ENCODE assay signal across 32 cellular contexts in the genomic region with DNA sequence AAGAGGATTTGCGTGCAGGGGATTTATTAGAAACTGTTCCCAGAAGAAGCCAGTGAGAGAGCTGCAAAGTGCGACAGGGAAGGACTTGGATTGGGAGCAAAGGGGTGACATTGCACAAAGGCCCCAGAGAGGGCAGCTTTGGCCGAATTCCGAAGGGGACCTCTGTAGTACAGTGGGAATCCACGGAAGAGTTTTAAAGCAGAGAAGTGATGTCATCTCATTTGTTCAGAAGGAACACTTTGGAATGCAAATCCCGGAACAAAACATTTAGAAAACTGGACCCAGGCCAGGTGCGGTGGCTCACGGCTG.
"Had no signal": no experiment of that assay in that cellular context is flagged by ENCODE, and none has a peak within 500 bp of the region (broad histone marks: within the 10 kb centered on the region; RNA-seq: fewer than 3 reads in every experiment).

No MANE protein-coding gene starts in this region.

- H3K27ac Mint-ChIP-seq: activated CD4-positive, alpha-beta T cell treated with anti-CD3 and anti-CD28 coated beads, Interleukin-2, amount 10 ng/mL, durations not matched to agents 24 days and 14 days; activated CD8-positive, alpha-beta T cell treated with anti-CD3 and anti-CD28 coated beads for 36 hours; activated naive CD4-positive, alpha-beta T cell treated with anti-CD3 and anti-CD28 coated beads, Interleukin-2, amount 10 ng/mL, durations not matched to agents 7 days and 5 days; activated naive CD8-positive, alpha-beta T cell; activated naive CD8-positive, alpha-beta T cell treated with anti-CD3 and anti-CD28 coated beads, Interleukin-2, amount 50 U/mL, for 24 hours; activated T-helper 1 cell treated with anti-CD3 and anti-CD28 coated beads, Interleukin-12 subunit alpha, Interleukin-12 subunit beta, Interleukin-2, Interleukin-4 antibody, amounts not matched to agents 30 ng/mL and 10 ng/mL and 1 ng/mL, durations not matched to agents 14 hours and 24 hours and 36 hours; T-helper 1 cell treated with Interleukin-12 subunit alpha and Interleukin-12 subunit beta and Interleukin-4 antibody, amounts not matched to agents 30 μg/mL and 1 μg/mL, for 36 hours; T-helper 2 cell treated with Interferon-gamma antibody and Interleukin-4, amounts not matched to agents 5 μg/mL and 100 μg/mL, for 36 hours had no signal

- H3K36me3 ChIP-seq: brain microvascular endothelial cell, Peyer's patch, SJSA1 had no signal

- H3K4me3 Mint-ChIP-seq: activated CD4-positive, alpha-beta T cell treated with anti-CD3 and anti-CD28 coated beads, Interleukin-2, amount 10 ng/mL, durations not matched to agents 24 days and 14 days; activated CD8-positive, alpha-beta T cell treated with anti-CD3 and anti-CD28 coated beads for 36 hours; activated naive CD4-positive, alpha-beta T cell treated with anti-CD3 and anti-CD28 coated beads, Interleukin-2, amount 10 ng/mL, durations not matched to agents 7 days and 5 days; activated naive CD8-positive, alpha-beta T cell; activated naive CD8-positive, alpha-beta T cell treated with anti-CD3 and anti-CD28 coated beads, Interleukin-2, amount 50 U/mL, for 24 hours; activated T-cell treated with anti-CD3 and anti-CD28 coated beads, Interleukin-2, amount 50 U/mL, for 4 hours; activated T-helper 1 cell treated with anti-CD3 and anti-CD28 coated beads, Interleukin-12 subunit alpha, Interleukin-12 subunit beta, Interleukin-2, Interleukin-4 antibody, amounts not matched to agents 30 ng/mL and 10 ng/mL and 1 ng/mL, durations not matched to agents 14 hours and 24 hours and 36 hours; T-helper 1 cell treated with Interleukin-12 subunit alpha and Interleukin-12 subunit beta and Interleukin-4 antibody, amounts not matched to agents 30 μg/mL and 1 μg/mL, for 36 hours; T-helper 2 cell treated with Interferon-gamma antibody and Interleukin-4, amounts not matched to agents 5 μg/mL and 100 μg/mL, for 36 hours had no signal

- ATAC-seq: activated CD8-positive, alpha-beta T cell treated with anti-CD3 and anti-CD28 coated beads for 36 hours; activated naive CD8-positive, alpha-beta T cell treated with anti-CD3 and anti-CD28 coated beads, Interleukin-2, amount 50 U/mL, for 24 hours; activated T-cell treated with anti-CD3 and anti-CD28 coated beads, Interleukin-2, amount 50 U/mL, for 4 hours; PC-3 had no signal

- H3K9me3 ChIP-seq: Peyer's patch, SJSA1, SK-N-SH had no signal

- H3K4me1 Mint-ChIP-seq: activated CD4-positive, alpha-beta T cell treated with anti-CD3 and anti-CD28 coated beads, Interleukin-2, amount 10 ng/mL, durations not matched to agents 24 days and 14 days; activated naive CD4-positive, alpha-beta T cell treated with anti-CD3 and anti-CD28 coated beads, Interleukin-2, amount 10 ng/mL, durations not matched to agents 7 days and 5 days; activated naive CD8-positive, alpha-beta T cell treated with anti-CD3 and anti-CD28 coated beads, Interleukin-2, amount 50 U/mL, for 24 hours had no signal

- H3K27me3 Mint-ChIP-seq: activated CD4-positive, alpha-beta T cell treated with anti-CD3 and anti-CD28 coated beads, Interleukin-2, amount 10 ng/mL, durations not matched to agents 24 days and 14 days; activated naive CD8-positive, alpha-beta T cell had no signal

- H3K9me2 ChIP-seq: SK-N-SH had no signal

- H3K4me3 ChIP-seq: K562, Peyer's patch, SJSA1 had no signal

- H3K4me1 ChIP-seq: Peyer's patch, SJSA1 had no signal

- H3K27me3 ChIP-seq: brain microvascular endothelial cell, Peyer's patch, SJSA1 had no signal

- H3K9me3 Mint-ChIP-seq: activated CD4-positive, alpha-beta T cell treated with anti-CD3 and anti-CD28 coated beads, Interleukin-2, amount 10 ng/mL, durations not matched to agents 24 days and 14 days; activated CD8-positive, alpha-beta T cell treated with anti-CD3 and anti-CD28 coated beads for 36 hours; activated naive CD4-positive, alpha-beta T cell treated with anti-CD3 and anti-CD28 coated beads, Interleukin-2, amount 10 ng/mL, durations not matched to agents 7 days and 5 days; activated naive CD8-positive, alpha-beta T cell treated with anti-CD3 and anti-CD28 coated beads, Interleukin-2, amount 50 U/mL, for 24 hours; activated T-cell treated with anti-CD3 and anti-CD28 coated beads, Interleukin-2, amount 50 U/mL, for 4 hours; activated T-helper 1 cell treated with anti-CD3 and anti-CD28 coated beads, Interleukin-12 subunit alpha, Interleukin-12 subunit beta, Interleukin-2, Interleukin-4 antibody, amounts not matched to agents 30 ng/mL and 10 ng/mL and 1 ng/mL, durations not matched to agents 14 hours and 24 hours and 36 hours; T-helper 1 cell treated with Interleukin-12 subunit alpha and Interleukin-12 subunit beta and Interleukin-4 antibody, amounts not matched to agents 30 μg/mL and 1 μg/mL, for 36 hours; T-helper 2 cell treated with Interferon-gamma antibody and Interleukin-4, amounts not matched to agents 5 μg/mL and 100 μg/mL, for 36 hours had no signal

- H3K4me2 ChIP-seq: SK-N-SH had no signal

- DNase-seq: activated CD4-positive, alpha-beta T cell treated with anti-CD3 and anti-CD28 coated beads, Interleukin-2, amount 10 ng/mL, durations not matched to agents 24 days and 14 days; activated CD4-positive, alpha-beta T cell treated with anti-CD3 and anti-CD28 coated beads, Interleukin-2, amount 50 U/mL, for 4 hours; activated CD8-positive, alpha-beta T cell treated with anti-CD3 and anti-CD28 coated beads for 36 hours; activated gamma-delta T cell treated with Interleukin-2 at 50 U/mL for 16 hours; activated naive CD4-positive, alpha-beta T cell treated with anti-CD3 and anti-CD28 coated beads, Interleukin-2, amount 10 ng/mL, durations not matched to agents 7 days and 5 days; activated naive CD8-positive, alpha-beta T cell treated with anti-CD3 and anti-CD28 coated beads, Interleukin-2, amount 50 U/mL, for 24 hours; activated T-cell treated with anti-CD3 and anti-CD28 coated beads for 4 hours; activated T-cell treated with anti-CD3 and anti-CD28 coated beads, Interleukin-2, amount 50 U/mL, for 4 hours; anterior cingulate cortex; brain microvascular endothelial cell; central memory CD4-positive, alpha-beta T cell; NCI-H1105; NCI-H1417 treated with DMSO at 0.1 percent for 48 hours; NCI-H187 treated with DMSO at 0.1 percent for 48 hours; NCI-H2081; NCI-H2171; NCI-H2227 treated with DMSO at 0.1 percent for 48 hours; NCI-H446; NCI-H82; NK-92 treated with Interleukin-12 subunit alpha and Interleukin-12 subunit beta, amount 100 ng/mL, for 24 hours; PC-3; Peyer's patch; RPMI8226; SHP77 treated with DMSO at 0.1 percent for 48 hours; SK-N-SH had no signal

- H3K36me3 Mint-ChIP-seq: activated naive CD4-positive, alpha-beta T cell treated with anti-CD3 and anti-CD28 coated beads, Interleukin-2, amount 10 ng/mL, durations not matched to agents 7 days and 5 days; activated naive CD8-positive, alpha-beta T cell had no signal

- H3K27ac ChIP-seq: brain microvascular endothelial cell, Peyer's patch, SJSA1, VCaP had no signal
